In genomic region chr13:32038353-32038752, GRCh38 we compare ENCODE assay signal across 14 cellular contexts.
"Had no signal": no experiment of that assay in that cellular context is flagged by ENCODE, and none has a peak within 500 bp of the region (broad histone marks: within the 10 kb centered on the region; RNA-seq: fewer than 3 reads in every experiment).

No MANE protein-coding gene starts in this region.

- H3K4me3 ChIP-seq: esophagus muscularis mucosa, hepatocyte, left lung had no signal

- DNase-seq: activated CD4-positive, alpha-beta T cell treated with anti-CD3 and anti-CD28 coated beads for 36 hours; activated CD8-positive, alpha-beta T cell treated with anti-CD3 and anti-CD28 coated beads for 36 hours; activated gamma-delta T cell; activated T-cell treated with anti-CD3 and anti-CD28 coated beads, Interleukin-2, amount 50 U/mL, for 4 hours; effector CD4-positive, alpha-beta T cell; kidney; left lung; mammary epithelial cell; naive thymus-derived CD8-positive, alpha-beta T cell; stimulated activated CD4-positive, alpha-beta T cell treated with anti-CD3 and anti-CD28 coated beads, Interleukin-12 subunit alpha, Interleukin-12 subunit beta, amount 100 ng/mL, for 4 hours; WERI-Rb-1 had no signal

- H3K27ac ChIP-seq: hepatocyte, left lung, WERI-Rb-1 had no signal

- H3K27me3 ChIP-seq: esophagus muscularis mucosa, hepatocyte, left lung had no signal

- H3K9me3 ChIP-seq: esophagus muscularis mucosa, left lung had no signal

- H3K36me3 ChIP-seq: left lung had no signal

- H2AFZ ChIP-seq: hepatocyte had no signal

- ATAC-seq: activated CD4-positive, alpha-beta T cell treated with anti-CD3 and anti-CD28 coated beads for 36 hours; activated CD8-positive, alpha-beta T cell treated with anti-CD3 and anti-CD28 coated beads for 36 hours; activated T-cell treated with anti-CD3 and anti-CD28 coated beads, Interleukin-2, amount 50 U/mL, for 4 hours; left lung; naive thymus-derived CD8-positive, alpha-beta T cell; stimulated activated effector memory CD8-positive, alpha-beta T cell treated with anti-CD3 and anti-CD28 coated beads, Interleukin-12 subunit alpha, Interleukin-12 subunit beta, amount 100 ng/mL, for 72 hours had no signal

- H3K4me2 ChIP-seq: hepatocyte had no signal
